22 cellular contexts compared by ENCODE assay signal in genomic region chr14:98412431-98412830, GRCh38.
"Had no signal": no experiment of that assay in that cellular context is flagged by ENCODE, and none has a peak within 500 bp of the region (broad histone marks: within the 10 kb centered on the region; RNA-seq: fewer than 3 reads in every experiment).

No MANE protein-coding gene starts in this region.

- H3K4me3 ChIP-seq: MG63, SJSA1 had no signal

- H3K9ac ChIP-seq: SK-N-SH had no signal

- H3K36me3 ChIP-seq: MG63, SJSA1 had no signal

- H3K4me1 ChIP-seq: SJSA1 had no signal

- H3K27me3 ChIP-seq: MG63, SJSA1 had no signal

- H3K9me3 ChIP-seq: MG63, SJSA1, SK-N-SH had no signal

- H3K27ac ChIP-seq: SJSA1 had no signal

- DNase-seq: IMR-90, Karpas-422, KG1, MG63, NCI-H1092 treated with DMSO at 0.1 percent for 48 hours, NCI-H1436, NCI-H187 treated with DMSO at 0.1 percent for 48 hours, NCI-H2029 treated with DMSO at 0.1 percent for 48 hours, NCI-H226, NCI-H446, NCI-H510A, NCI-H524 treated with DMSO at 0.1 percent for 48 hours, NCI-H69, NCI-H774, Right ventricle myocardium superior, RPMI8226, SIG-M5, SK-N-SH, T-helper 1 cell, T-helper 17 cell had no signal

- ATAC-seq: HepG2, T-helper 17 cell had no signal

- H3K4me2 ChIP-seq: SK-N-SH had no signal
